Comparison of ENCODE assay signal across 1 cellular context in the genomic region with DNA sequence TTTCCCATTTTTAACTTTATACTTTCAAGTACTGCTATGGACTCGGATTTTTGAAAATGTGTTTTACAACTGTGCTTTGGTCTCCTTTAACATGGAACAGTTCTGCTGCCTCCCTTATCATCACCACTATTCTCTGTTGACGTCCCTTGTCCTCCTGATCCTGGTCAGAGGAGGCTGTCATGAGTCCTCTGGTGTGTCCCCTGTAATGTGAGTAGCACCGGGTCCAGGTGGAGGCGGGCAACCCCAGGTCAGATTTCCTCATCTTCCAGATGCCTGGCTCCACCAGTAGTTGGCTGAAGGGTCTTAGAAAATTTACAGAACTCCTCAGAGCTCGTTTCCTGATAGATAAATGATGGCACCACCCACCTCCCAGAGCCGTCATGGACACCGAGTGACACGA.
TF ChIP-seq lines count a peak whose summit lies in the region.

No MANE protein-coding gene starts in this region.

TF ChIP-seq in GM23338, 12 proteins besides CTCF, POLR2A, EP300 and RAD21 (continued from another document):
- TF ChIP-seq ZNF462 (CRISPR knock-in tag; IDR thresholded peaks at IDR 0.05) (no peak), JUNB (IDR thresholded peaks at IDR 0.05; ENCODE audit: unreplicated experiment) (no peak)
